ENCODE assay signal across 15 cellular contexts in the genomic region with DNA sequence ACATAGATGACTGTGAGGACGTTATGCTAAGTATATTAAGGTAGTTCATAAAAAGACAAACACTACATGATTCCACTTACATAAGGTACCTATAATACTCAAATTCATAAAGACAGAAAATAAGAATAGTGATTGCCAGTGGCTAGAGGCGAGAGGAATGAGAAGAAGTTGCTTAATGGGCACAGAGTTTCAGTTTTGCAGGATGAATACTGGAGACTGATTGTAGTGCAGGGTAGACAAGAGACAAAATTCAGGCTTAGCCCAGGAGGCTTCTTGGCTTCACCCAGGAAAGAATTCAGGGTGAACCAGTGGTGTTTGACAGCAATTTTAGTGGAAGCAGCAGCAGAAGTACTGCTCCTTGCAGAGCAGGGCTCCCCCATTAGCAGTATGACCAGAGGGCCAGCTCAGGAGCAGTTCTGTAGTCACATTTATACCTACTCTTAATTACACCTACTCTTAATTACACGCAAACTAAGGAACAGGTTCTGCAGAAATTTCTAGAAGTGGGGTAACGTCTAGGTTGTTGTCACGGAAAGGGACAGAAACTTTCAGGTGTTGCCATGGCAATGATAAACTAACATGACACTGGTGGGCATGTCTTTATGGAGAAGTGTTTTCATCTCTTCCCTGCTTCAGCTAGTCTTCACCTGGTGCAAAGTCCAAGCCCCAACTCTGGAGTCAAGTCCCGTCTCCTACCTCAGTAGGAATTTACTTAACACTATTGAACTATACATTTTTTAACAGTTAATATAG. TPM values are rescaled to one million over a fixed set of nuclear protein-coding genes. Genes with fewer than 3 reads are reported as not detected.
DNase-seq lines count a peak whose midpoint lies in the region; ATAC-seq and TF ChIP-seq lines count a peak whose summit lies in the region.
"Had no signal": no experiment of that assay in that cellular context is flagged by ENCODE, and none has a peak within 500 bp of the region (broad histone marks: within the 10 kb centered on the region; RNA-seq: fewer than 3 reads in every experiment).

No MANE protein-coding gene starts in this region.

- H3K27ac ChIP-seq in BLaER1 (0 out of 2 replicates have a peak overlapping the region, but pooled peaks have one; percentile 1), SJCRH30 (peak overlapping the region; percentile 37; the same call in 1 of the 2 replicates)
- H3K27ac ChIP-seq in CD8-positive, alpha-beta T cell (ENCODE audit: low read depth, low read length): no peak overlapping the region
- H3K27ac ChIP-seq: left ventricle myocardium inferior, psoas muscle had no signal

- CTCF ChIA-PET in CD8-positive, alpha-beta T cell (lab: Charles Lee): no interaction called here

- intact Hi-C loops in CD8-positive, alpha-beta T cell (cut with DNase I, micrococcal nuclease): loop anchor here in 1 of 2 experiments (5.0 kb wide), 1 partner anchor 80 kb away; no protein-coding TSS in a partner anchor

- ATAC-seq in CD8-positive, alpha-beta T cell: peak; percentile 18
- no peak for ATAC-seq in GM18505 (IDR thresholded peaks at IDR 0.05; ENCODE audit: unreplicated experiment)
- ATAC-seq in GM19395 (IDR thresholded peaks at IDR 0.05; ENCODE audit: unreplicated experiment): no peak

- POLR2A ChIA-PET in CD8-positive, alpha-beta T cell (lab: Charles Lee): no interaction called here

- H3K36me3 Mint-ChIP-seq in CD8-positive, alpha-beta T cell: peaks cover 2% of the 10 kb centered on the region

- H3K4me1 Mint-ChIP-seq in CD8-positive, alpha-beta T cell (ENCODE audit: low read depth): peaks cover 78% of the 10 kb centered on the region

- H3K4me3 ChIP-seq in BLaER1 (no peak overlapping the region), SJCRH30 (no peak overlapping the region)
- no peak overlapping the region for H3K4me3 ChIP-seq in CD8-positive, alpha-beta T cell (ENCODE audit: low read depth, low read length)
- H3K4me3 ChIP-seq: left ventricle myocardium inferior, psoas muscle had no signal

- H3K4me1 ChIP-seq in BLaER1 (peaks cover 87% of the 10 kb centered on the region), SJCRH30 (peaks cover 10% of the 10 kb centered on the region)
- H3K4me1 ChIP-seq in CD8-positive, alpha-beta T cell (ENCODE audit: insufficient read depth, low read length): peaks cover 75% of the 10 kb centered on the region

- H3K27ac Mint-ChIP-seq in CD8-positive, alpha-beta T cell: peak overlapping the region; percentile 15
- H3K27ac Mint-ChIP-seq: endodermal cell had no signal

- no peak for TF ChIP-seq POLR2A in GM18505 (IDR thresholded peaks at IDR 0.05; ENCODE audit: borderline replicate concordance, extremely low read depth, insufficient read depth, insufficient read length)

- no peak overlapping the region for H3K4me3 Mint-ChIP-seq in CD8-positive, alpha-beta T cell
- H3K4me3 Mint-ChIP-seq: endodermal cell had no signal

- H3K9ac ChIP-seq in BLaER1: no peak overlapping the region

- DNase-seq in CD8-positive, alpha-beta T cell: peak in 1 of 7 experiments; percentile 23
- peak in 1 of 2 experiments; percentile 20 for DNase-seq in SJCRH30
- DNase-seq in foreskin melanocyte: peak; percentile 46
- no peak for DNase-seq in mesenteric fat pad (ENCODE audit: low spot score)
- no peak for DNase-seq in occipital lobe (lab: John Stamatoyannopoulos, UW)
- DNase-seq: endodermal cell; glutamatergic neuron; left ventricle myocardium inferior; MV-4-11; psoas muscle; stimulated activated CD4-positive, alpha-beta T cell treated with anti-CD3 and anti-CD28 coated beads, Interleukin-4, amount 100 ng/mL, for 24 hours; substantia nigra had no signal

- no peak for TF ChIP-seq CTCF in CD8-positive, alpha-beta T cell (IDR thresholded peaks at IDR 0.05)

- H3K27me3 Mint-ChIP-seq in CD8-positive, alpha-beta T cell (ENCODE audit: low read depth): no peaks in the 10 kb centered on the region

- H3K9me3 Mint-ChIP-seq in CD8-positive, alpha-beta T cell: no peaks in the 10 kb centered on the region
- H3K9me3 Mint-ChIP-seq: endodermal cell had no signal

- peaks cover 21% of the 10 kb centered on the region for H3K9me3 ChIP-seq in BLaER1
- H3K9me3 ChIP-seq in CD8-positive, alpha-beta T cell (ENCODE audit: low read length): no peaks in the 10 kb centered on the region
- H3K9me3 ChIP-seq in SJCRH30 (replicated peaks): no peaks in the 10 kb centered on the region
- H3K9me3 ChIP-seq: left ventricle myocardium inferior, psoas muscle had no signal

- peaks cover 100% of the 10 kb centered on the region for H4K20me1 ChIP-seq in BLaER1

- peak overlapping the region; percentile 72; the same call in 1 of the 2 replicates for H3K4me2 ChIP-seq in BLaER1

- H3K36me3 ChIP-seq in BLaER1: peaks cover 47% of the 10 kb centered on the region
- H3K36me3 ChIP-seq in CD8-positive, alpha-beta T cell (ENCODE audit: insufficient read depth, low read length): no peaks in the 10 kb centered on the region
- no peaks in the 10 kb centered on the region; the same call in 1 of the 2 replicates for H3K36me3 ChIP-seq in SJCRH30
- H3K36me3 ChIP-seq: left ventricle myocardium inferior had no signal

- no peaks in the 10 kb centered on the region for H3K27me3 ChIP-seq in BLaER1
- H3K27me3 ChIP-seq in CD8-positive, alpha-beta T cell (ENCODE audit: insufficient read depth, low read length): no peaks in the 10 kb centered on the region
- H3K27me3 ChIP-seq in SJCRH30: no peaks in the 10 kb centered on the region

RNA-seq across cellular contexts. Expression of a gene that starts 55.2 kb away (rescaled TPM):
- 10 to 100 TPM; 64.8 to 68.4 TPM for total RNA-seq in CD8-positive, alpha-beta T cell
- total RNA-seq in SJCRH30 (2014; rRNA removed; shearing (Covaris generic)): 153 and 161 TPM in 2 replicates
- total RNA-seq in mesenteric fat pad (142 TPM), occipital lobe (358 TPM)
